In genomic region chr6:126643352-126643751, GRCh38 we compare ENCODE assay signal across 17 cellular contexts.
DNase-seq lines count a peak whose midpoint lies in the region; ATAC-seq and TF ChIP-seq lines count a peak whose summit lies in the region.
"Had no signal": no experiment of that assay in that cellular context is flagged by ENCODE, and none has a peak within 500 bp of the region (broad histone marks: within the 10 kb centered on the region; RNA-seq: fewer than 3 reads in every experiment).

No MANE protein-coding gene starts in this region.

- H3K4me1 ChIP-seq in SK-N-SH (ENCODE audit: control insufficient read depth in 1 of 2, insufficient read depth in 2 of 2, low read depth in 1 of 2, low read length in 1 of 2) (no peaks in the 10 kb centered on the region), right cardiac atrium (ENCODE audit: control insufficient read depth, insufficient read depth, low read length) (no peaks in the 10 kb centered on the region), left ventricle myocardium inferior (no peaks in the 10 kb centered on the region), aorta (ENCODE audit: control insufficient read depth in 1 of 2, insufficient read depth in 2 of 2, low read length in 2 of 2) (no peaks in the 10 kb centered on the region)
- H3K4me1 ChIP-seq: BLaER1, Caco-2, HAP-1 had no signal

- POLR2A ChIA-PET in SK-N-SH (lab: Yijun Ruan, JAX): no interaction called here

- H3K9ac ChIP-seq in SK-N-SH: no peak overlapping the region
- H3K9ac ChIP-seq: BLaER1 had no signal

- CTCF ChIA-PET in SK-N-SH (lab: Yijun Ruan, JAX): interaction anchor here (1.4 kb wide), 1 partner anchor 18 kb away, joined by 3 read pairs; no protein-coding TSS in a partner anchor

- TF ChIP-seq RAD21 in SK-N-SH (IDR thresholded peaks at IDR 0.05; ENCODE audit: low read length): no peak

- intact Hi-C loops in right cardiac atrium (cut with DNase I) (no loop called here), left ventricle myocardium inferior (cut with micrococcal nuclease) (no loop called here), aorta (cut with DNase I) (no loop called here)

- TF ChIP-seq CTCF in SK-N-SH (IDR thresholded peaks at IDR 0.05) (no peak), left ventricle myocardium inferior (IDR thresholded peaks at IDR 0.05; ENCODE audit: borderline replicate concordance) (no peak)

- H4K20me1 ChIP-seq in SK-N-SH (ENCODE audit: insufficient read depth): no peaks in the 10 kb centered on the region
- H4K20me1 ChIP-seq: BLaER1 had no signal

- H3K36me3 ChIP-seq in SK-N-SH (replicated peaks in 1 of 2; ENCODE audit: control insufficient read depth in 1 of 2, insufficient read depth in 2 of 2, low read length in 1 of 2) (no peaks in the 10 kb centered on the region), left ventricle myocardium inferior (no peaks in the 10 kb centered on the region), aorta (ENCODE audit: control insufficient read depth in 1 of 2, insufficient read depth in 2 of 2, low read length in 1 of 2) (no peaks in the 10 kb centered on the region)
- H3K36me3 ChIP-seq: BLaER1, HAP-1 had no signal

- H3K9me3 ChIP-seq in SK-N-SH (no peaks in the 10 kb centered on the region), right cardiac atrium (ENCODE audit: control insufficient read depth, low read length) (no peaks in the 10 kb centered on the region), left ventricle myocardium inferior (replicated peaks) (peaks cover 14% of the 10 kb centered on the region), aorta (ENCODE audit: control insufficient read depth, low read length) (no peaks in the 10 kb centered on the region)
- H3K9me3 ChIP-seq: BLaER1, Caco-2, HAP-1 had no signal

- no peaks in the 10 kb centered on the region for H3K27me3 ChIP-seq in SK-N-SH (ENCODE audit: insufficient read depth)
- no peaks in the 10 kb centered on the region for H3K27me3 ChIP-seq in right cardiac atrium (ENCODE audit: control insufficient read depth, insufficient read depth)
- H3K27me3 ChIP-seq in left ventricle myocardium inferior (ENCODE audit: low read depth): no peaks in the 10 kb centered on the region
- no peaks in the 10 kb centered on the region for H3K27me3 ChIP-seq in aorta (ENCODE audit: control insufficient read depth in 1 of 2, insufficient read depth in 2 of 2, low read length in 1 of 2)
- H3K27me3 ChIP-seq: BLaER1 had no signal

- no peak for ATAC-seq in SK-N-SH treated with all-trans-retinoic acid at 6 μM for 48 hours
- no peak for ATAC-seq in right cardiac atrium
- ATAC-seq in aorta (ENCODE audit: low FRiP score): no peak
- ATAC-seq: CD8-positive, alpha-beta T cell had no signal

- H3K27ac ChIP-seq in SK-N-SH (ENCODE audit: low read depth in 2 of 2, low read length in 1 of 2): no peak overlapping the region
- no peak overlapping the region for H3K27ac ChIP-seq in right cardiac atrium (ENCODE audit: low read length)
- H3K27ac ChIP-seq in left ventricle myocardium inferior (replicated peaks): no peak overlapping the region
- H3K27ac ChIP-seq in aorta (ENCODE audit: low read depth in 1 of 2, low read length in 2 of 2): no peak overlapping the region
- H3K27ac ChIP-seq: 22Rv1, BLaER1, C4-2B had no signal

- DNase-seq in SK-N-SH (peak; percentile 8), right cardiac atrium (peak in 2 of 3 donors; percentile 13 to 39), left ventricle myocardium inferior (no peak), aorta (peak; percentile 32 to 63), NCI-H1105 (lab: John Stamatoyannopoulos, UW) (no peak)
- DNase-seq: Caco-2; CD4-positive, CD25-positive, alpha-beta regulatory T cell; CD8-positive, alpha-beta T cell; DMS153; DND-41; GOT3; HFFc6 had no signal

- H3K4me3 ChIP-seq in SK-N-SH (ENCODE audit: low read depth in 2 of 2, low read length in 1 of 2) (no peak overlapping the region), right cardiac atrium (ENCODE audit: low read length) (no peak overlapping the region), left ventricle myocardium inferior (no peak overlapping the region), aorta (ENCODE audit: low read length in 2 of 2) (no peak overlapping the region)
- H3K4me3 ChIP-seq: BLaER1, HAP-1 had no signal

- no peaks in the 10 kb centered on the region for H3F3A ChIP-seq in SK-N-SH (replicated peaks; ENCODE audit: insufficient read depth)

- H3K4me2 ChIP-seq in SK-N-SH: no peak overlapping the region
- H3K4me2 ChIP-seq: BLaER1 had no signal

- 87% methylated on average over 13 of the region's 33 CpGs for WGBS in SK-N-SH (ENCODE audit: low lambda C conversion rate)
- 94% methylated on average over 33 of the region's 33 CpGs for WGBS in right cardiac atrium
- WGBS in aorta, 2 donors: 93 to 94% methylated on average over 30 to 33 of the region's 33 CpGs

- no peaks in the 10 kb centered on the region for H3K9me2 ChIP-seq in SK-N-SH

- no peaks in the 10 kb centered on the region for H3K79me2 ChIP-seq in SK-N-SH (ENCODE audit: insufficient read depth)

- TF ChIP-seq EP300 in SK-N-SH (IDR thresholded peaks at IDR 0.05; ENCODE audit: borderline replicate concordance in 1 of 2, low read depth in 1 of 2, low read length in 1 of 2): no peak

- H2AFZ ChIP-seq in SK-N-SH (ENCODE audit: low read depth): no peak overlapping the region

TF ChIP-seq in SK-N-SH, 30 proteins besides CTCF, POLR2A, EP300 and RAD21:
- TF ChIP-seq JUND (IDR thresholded peaks at IDR 0.05) (no peak), TCF12 (IDR thresholded peaks at IDR 0.05) (no peak), IRF3 (IDR thresholded peaks at IDR 0.05; ENCODE audit: low read depth, low read length) (no peak), ELF1 (IDR thresholded peaks at IDR 0.05) (no peak), GABPA (IDR thresholded peaks at IDR 0.05; ENCODE audit: low read depth) (no peak), POLR2AphosphoS5 (IDR thresholded peaks at IDR 0.05; ENCODE audit: low read depth, low read length) (no peak)
- TF ChIP-seq, protein P1, sequence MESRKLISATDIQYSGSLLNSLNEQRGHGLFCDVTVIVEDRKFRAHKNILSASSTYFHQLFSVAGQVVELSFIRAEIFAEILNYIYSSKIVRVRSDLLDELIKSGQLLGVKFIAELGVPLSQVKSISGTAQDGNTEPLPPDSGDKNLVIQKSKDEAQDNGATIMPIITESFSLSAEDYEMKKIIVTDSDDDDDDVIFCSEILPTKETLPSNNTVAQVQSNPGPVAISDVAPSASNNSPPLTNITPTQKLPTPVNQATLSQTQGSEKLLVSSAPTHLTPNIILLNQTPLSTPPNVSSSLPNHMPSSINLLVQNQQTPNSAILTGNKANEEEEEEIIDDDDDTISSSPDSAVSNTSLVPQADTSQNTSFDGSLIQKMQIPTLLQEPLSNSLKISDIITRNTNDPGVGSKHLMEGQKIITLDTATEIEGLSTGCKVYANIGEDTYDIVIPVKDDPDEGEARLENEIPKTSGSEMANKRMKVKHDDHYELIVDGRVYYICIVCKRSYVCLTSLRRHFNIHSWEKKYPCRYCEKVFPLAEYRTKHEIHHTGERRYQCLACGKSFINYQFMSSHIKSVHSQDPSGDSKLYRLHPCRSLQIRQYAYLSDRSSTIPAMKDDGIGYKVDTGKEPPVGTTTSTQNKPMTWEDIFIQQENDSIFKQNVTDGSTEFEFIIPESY (IDR thresholded peaks at IDR 0.05; ENCODE audit: borderline replicate concordance, low read depth): no peak

TF ChIP-seq in SK-N-SH treated with all-trans-retinoic acid at 6 μM for 48 hours, 23 proteins besides CTCF, POLR2A, EP300 and RAD21:
- TF ChIP-seq TCF4 (CRISPR knock-in tag; IDR thresholded peaks at IDR 0.05; ENCODE audit: borderline replicate concordance) (no peak), ZNF565 (CRISPR knock-in tag; conservative IDR thresholded peaks at IDR 0.05; ENCODE audit: low read depth) (no peak), CREB5 (CRISPR knock-in tag; IDR thresholded peaks at IDR 0.05; ENCODE audit: low read depth) (no peak), ZFP30 (CRISPR knock-in tag; IDR thresholded peaks at IDR 0.05) (no peak), POU6F1 (CRISPR knock-in tag; IDR thresholded peaks at IDR 0.05; ENCODE audit: borderline replicate concordance, low read depth) (no peak), SNAI2 (CRISPR knock-in tag; IDR thresholded peaks at IDR 0.05) (no peak), RARB (CRISPR knock-in tag; IDR thresholded peaks at IDR 0.05) (no peak), PPARA (CRISPR knock-in tag; IDR thresholded peaks at IDR 0.05; ENCODE audit: borderline replicate concordance) (no peak), ZNF8 (CRISPR knock-in tag; IDR thresholded peaks at IDR 0.05) (no peak)

Comparison
In these comparisons a context has a peak if more than half of its experiments do, and no peak if none do; other contexts are left out.
1. DNase-seq: peak in SK-N-SH (single experiment), right cardiac atrium (2 of 3) and aorta (2 of 2); none in left ventricle myocardium inferior (single experiment) and NCI-H1105 (single experiment).